18 cellular contexts compared by ENCODE assay signal in genomic region chr4:150325872-150326271, GRCh38.
A peak's percentile ranks its signal among the peaks of the same experiment; 100 is the strongest.
DNase-seq lines count a peak whose midpoint lies in the region; ATAC-seq and TF ChIP-seq lines count a peak whose summit lies in the region.
"Had no signal": no experiment of that assay in that cellular context is flagged by ENCODE, and none has a peak within 500 bp of the region (broad histone marks: within the 10 kb centered on the region; RNA-seq: fewer than 3 reads in every experiment).

No MANE protein-coding gene starts in this region.

- H3K4me1 ChIP-seq in mesenchymal stem cell (ENCODE audit: control insufficient read depth, insufficient read depth, low read depth, low read length) (peaks cover 2% of the 10 kb centered on the region), smooth muscle cell (ENCODE audit: low read depth) (peaks cover 31% of the 10 kb centered on the region), foreskin keratinocyte (no peaks in the 10 kb centered on the region)
- H3K4me1 ChIP-seq: parathyroid adenoma, thyroid gland had no signal

- DNase-seq in DMS 273 (lab: John Stamatoyannopoulos, UW; ENCODE audit: unreplicated experiment): peak; percentile 22
- no peak for DNase-seq in DMS 273 treated with DMSO at 0.1 percent for 48 hours (lab: John Stamatoyannopoulos, UW)
- DNase-seq in mesenchymal stem cell: no peak
- DNase-seq in midbrain (lab: John Stamatoyannopoulos, UW): no peak
- DNase-seq in smooth muscle cell (lab: John Stamatoyannopoulos, UW; ENCODE audit: unreplicated experiment): no peak
- DNase-seq in foreskin keratinocyte: no peak
- DNase-seq: activated CD4-positive, CD25-positive, alpha-beta regulatory T cell; activated T-cell treated with anti-CD3 and anti-CD28 coated beads for 4 hours; amygdala; CD8-positive, alpha-beta T cell; NCI-H1930; stimulated activated CD4-positive, alpha-beta T cell treated with anti-CD3 and anti-CD28 coated beads, Interleukin-15, amount 100 ng/mL, for 24 hours; thyroid gland had no signal

- no peak overlapping the region for H2AK5ac ChIP-seq in mesenchymal stem cell (ENCODE audit: low read length, severe bottlenecking)

- H3K79me2 ChIP-seq in smooth muscle cell (ENCODE audit: low read depth): no peaks in the 10 kb centered on the region
- H3K79me2 ChIP-seq: parathyroid adenoma had no signal

- no peak overlapping the region for H3K4me3 ChIP-seq in mesenchymal stem cell (ENCODE audit: insufficient read depth in 1 of 2, low read depth in 1 of 2, low read length in 2 of 2)
- no peak overlapping the region for H3K4me3 ChIP-seq in smooth muscle cell
- H3K4me3 ChIP-seq: coronary artery, thyroid gland had no signal

- no peak overlapping the region for H2BK12ac ChIP-seq in mesenchymal stem cell (ENCODE audit: low read length in 2 of 2)

- no peak overlapping the region for H2BK120ac ChIP-seq in mesenchymal stem cell (ENCODE audit: low read depth, low read length)

- H4K20me1 ChIP-seq in smooth muscle cell (ENCODE audit: low read depth): no peaks in the 10 kb centered on the region

- H3K23ac ChIP-seq in mesenchymal stem cell (ENCODE audit: low read length in 2 of 2): no peak overlapping the region

- H3K18ac ChIP-seq in mesenchymal stem cell (ENCODE audit: low read depth in 1 of 2, low read length in 2 of 2): no peak overlapping the region

- ATAC-seq in GM21737 (IDR thresholded peaks at IDR 0.05; ENCODE audit: unreplicated experiment) (peak; percentile 86), HG03175 (IDR thresholded peaks at IDR 0.05; ENCODE audit: unreplicated experiment) (peak; percentile 82), foreskin keratinocyte (no peak)
- ATAC-seq: CD8-positive, alpha-beta T cell had no signal

- H3K4me2 ChIP-seq in mesenchymal stem cell (ENCODE audit: low read length, poor library complexity, severe bottlenecking): no peak overlapping the region
- no peak overlapping the region for H3K4me2 ChIP-seq in smooth muscle cell

- no peak overlapping the region for H2BK5ac ChIP-seq in mesenchymal stem cell (ENCODE audit: low read depth, low read length, poor library complexity, severe bottlenecking)

- no peak overlapping the region for H3K4ac ChIP-seq in mesenchymal stem cell (ENCODE audit: low read depth in 1 of 2, low read length in 2 of 2)

- 100% methylated on average over 1 of the region's 2 CpGs for WGBS in mesenchymal stem cell
- WGBS in smooth muscle cell (ENCODE audit: low lambda C conversion rate): 87% methylated on average over 2 of the region's 2 CpGs

- no peak overlapping the region for H4K8ac ChIP-seq in mesenchymal stem cell (ENCODE audit: low read length)

- H3K27ac ChIP-seq in mesenchymal stem cell (ENCODE audit: low read length, poor library complexity, severe bottlenecking) (peak overlapping the region; percentile 13), smooth muscle cell (ENCODE audit: low read depth) (no peak overlapping the region), foreskin keratinocyte (no peak overlapping the region)
- H3K27ac ChIP-seq: 22Rv1, coronary artery, parathyroid adenoma, thyroid gland had no signal

- no peak overlapping the region for H2AFZ ChIP-seq in mesenchymal stem cell (ENCODE audit: low read depth, low read length)
- no peak overlapping the region for H2AFZ ChIP-seq in smooth muscle cell (ENCODE audit: low read depth)
- H2AFZ ChIP-seq: parathyroid adenoma had no signal

- TF ChIP-seq CTCF in smooth muscle cell (IDR thresholded peaks at IDR 0.05; ENCODE audit: borderline replicate concordance, insufficient read depth, poor library complexity, severe bottlenecking) (no peak), foreskin keratinocyte (conservative IDR thresholded peaks at IDR 0.05) (no peak)

- H3K9me3 ChIP-seq in mesenchymal stem cell (ENCODE audit: control insufficient read depth, low read length): no peaks in the 10 kb centered on the region
- H3K9me3 ChIP-seq in smooth muscle cell (replicated peaks; ENCODE audit: low read depth): no peaks in the 10 kb centered on the region
- H3K9me3 ChIP-seq: thyroid gland had no signal

- peaks cover 5% of the 10 kb centered on the region for H3K79me1 ChIP-seq in mesenchymal stem cell (replicated peaks; ENCODE audit: low read length, poor library complexity, severe bottlenecking)

- H2BK15ac ChIP-seq in mesenchymal stem cell (ENCODE audit: low read depth, poor library complexity, severe bottlenecking): no peak overlapping the region

- H4K91ac ChIP-seq in mesenchymal stem cell (ENCODE audit: low read length): no peak overlapping the region

- H3K36me3 ChIP-seq in mesenchymal stem cell (ENCODE audit: control insufficient read depth in 1 of 2, insufficient read depth in 2 of 2, low read depth in 1 of 2, low read length in 2 of 2) (peaks cover 0 to 5% of the 10 kb centered on the region in 2 experiments), smooth muscle cell (ENCODE audit: low read depth) (no peaks in the 10 kb centered on the region)
- H3K36me3 ChIP-seq: thyroid gland had no signal

- H3K9ac ChIP-seq in mesenchymal stem cell (ENCODE audit: low read length) (no peak overlapping the region), smooth muscle cell (ENCODE audit: low read depth) (no peak overlapping the region)
- H3K9ac ChIP-seq: parathyroid adenoma had no signal

- H3K27me3 ChIP-seq in mesenchymal stem cell (ENCODE audit: control insufficient read depth in 1 of 2, insufficient read depth in 1 of 2, low read length in 2 of 2): no peaks in the 10 kb centered on the region
- H3K27me3 ChIP-seq in smooth muscle cell (ENCODE audit: low read depth): no peaks in the 10 kb centered on the region
- H3K27me3 ChIP-seq in foreskin keratinocyte: no peaks in the 10 kb centered on the region
- H3K27me3 ChIP-seq: thyroid gland had no signal

- H3K14ac ChIP-seq in mesenchymal stem cell (ENCODE audit: low read length in 2 of 2): no peak overlapping the region

- peaks cover 3% of the 10 kb centered on the region for H3F3A ChIP-seq in smooth muscle cell (ENCODE audit: low read depth)
